Comparison of ENCODE assay signal across 31 cellular contexts in genomic region chr19:3496392-3497273, GRCh38. TPM values are rescaled to one million over a fixed set of nuclear protein-coding genes. Genes with fewer than 3 reads are reported as not detected.
"Had no signal": no experiment of that assay in that cellular context is flagged by ENCODE, and none has a peak within 500 bp of the region (broad histone marks: within the 10 kb centered on the region; RNA-seq: fewer than 3 reads in every experiment).

No MANE protein-coding gene starts in this region.

- H3K27me3 Mint-ChIP-seq: activated naive CD4-positive, alpha-beta T cell treated with anti-CD3 and anti-CD28 coated beads, Interleukin-2, amount 10 ng/mL, durations not matched to agents 7 days and 5 days; activated naive CD8-positive, alpha-beta T cell had no signal

- H3K4me1 ChIP-seq: SJCRH30 had no signal

- H3K4me3 ChIP-seq: SJCRH30, SK-N-MC had no signal

- ATAC-seq: activated naive CD8-positive, alpha-beta T cell treated with anti-CD3 and anti-CD28 coated beads, Interleukin-2, amount 50 U/mL, for 24 hours; activated T-cell treated with anti-CD3 and anti-CD28 coated beads, Interleukin-2, amount 50 U/mL, for 4 hours; Panc1 had no signal

- H3K27ac Mint-ChIP-seq: activated CD4-positive, alpha-beta T cell treated with anti-CD3 and anti-CD28 coated beads, Interleukin-2, amount 10 ng/mL, durations not matched to agents 24 days and 14 days; activated naive CD4-positive, alpha-beta T cell treated with anti-CD3 and anti-CD28 coated beads, Interleukin-2, amount 10 ng/mL, durations not matched to agents 7 days and 5 days; activated naive CD8-positive, alpha-beta T cell; activated naive CD8-positive, alpha-beta T cell treated with anti-CD3 and anti-CD28 coated beads, Interleukin-2, amount 50 U/mL, for 24 hours; T-helper 2 cell treated with Interferon-gamma antibody and Interleukin-4, amounts not matched to agents 5 μg/mL and 100 μg/mL, for 36 hours had no signal

- H3K9me3 ChIP-seq: SJCRH30 had no signal

- H3K4me3 Mint-ChIP-seq: activated CD4-positive, alpha-beta T cell treated with anti-CD3 and anti-CD28 coated beads, Interleukin-2, amount 10 ng/mL, durations not matched to agents 24 days and 14 days; activated naive CD4-positive, alpha-beta T cell treated with anti-CD3 and anti-CD28 coated beads, Interleukin-2, amount 10 ng/mL, durations not matched to agents 7 days and 5 days; activated naive CD8-positive, alpha-beta T cell; activated naive CD8-positive, alpha-beta T cell treated with anti-CD3 and anti-CD28 coated beads, Interleukin-2, amount 50 U/mL, for 24 hours; activated T-cell treated with anti-CD3 and anti-CD28 coated beads, Interleukin-2, amount 50 U/mL, for 4 hours; T-helper 2 cell treated with Interferon-gamma antibody and Interleukin-4, amounts not matched to agents 5 μg/mL and 100 μg/mL, for 36 hours had no signal

- H3K9me3 Mint-ChIP-seq: activated naive CD4-positive, alpha-beta T cell treated with anti-CD3 and anti-CD28 coated beads, Interleukin-2, amount 10 ng/mL, durations not matched to agents 7 days and 5 days; activated naive CD8-positive, alpha-beta T cell treated with anti-CD3 and anti-CD28 coated beads, Interleukin-2, amount 50 U/mL, for 24 hours; activated T-cell treated with anti-CD3 and anti-CD28 coated beads, Interleukin-2, amount 50 U/mL, for 4 hours; T-helper 2 cell treated with Interferon-gamma antibody and Interleukin-4, amounts not matched to agents 5 μg/mL and 100 μg/mL, for 36 hours had no signal

- FAIRE-seq: TTC549 had no signal

- H3K27ac ChIP-seq: brain microvascular endothelial cell, SJCRH30, SK-N-MC had no signal

- H3K27me3 ChIP-seq: brain microvascular endothelial cell, SJCRH30 had no signal

- DNase-seq: activated CD4-positive, alpha-beta T cell treated with anti-CD3 and anti-CD28 coated beads, Interleukin-2, amount 10 ng/mL, durations not matched to agents 24 days and 14 days; activated CD4-positive, alpha-beta T cell treated with anti-CD3 and anti-CD28 coated beads, Interleukin-2, amount 50 U/mL, for 4 hours; activated CD8-positive, alpha-beta memory T cell treated with anti-CD3 and anti-CD28 coated beads, Interleukin-2, amount 50 U/mL, for 4 hours; activated effector memory CD4-positive, alpha-beta T cell treated with Interleukin-2 at 50 U/mL for 16 hours; activated naive CD4-positive, alpha-beta T cell treated with anti-CD3 and anti-CD28 coated beads, Interleukin-2, amount 10 ng/mL, durations not matched to agents 7 days and 5 days; activated naive CD8-positive, alpha-beta T cell treated with anti-CD3 and anti-CD28 coated beads, Interleukin-2, amount 50 U/mL, for 24 hours; activated T-cell treated with anti-CD3 and anti-CD28 coated beads for 4 hours; activated T-cell treated with anti-CD3 and anti-CD28 coated beads, Interleukin-2, amount 50 U/mL, for 4 hours; anterior cingulate cortex; brain microvascular endothelial cell; central memory CD4-positive, alpha-beta T cell; NCI-H1092 treated with DMSO at 0.1 percent for 48 hours; NCI-H1417; NCI-H146; NCI-H187; NCI-H2081; NCI-H226; NCI-H446 treated with DMSO at 0.1 percent for 48 hours; NCI-H524; NCI-H69; NCI-H82; SHP77; SJCRH30 had no signal

RNA-seq across cellular contexts. Expression of gene SMIM44, which starts 13.4 kb away (rescaled TPM):
- total RNA-seq: activated CD4-positive, alpha-beta T cell treated with anti-CD3 and anti-CD28 coated beads, Interleukin-2, amount 10 ng/mL, durations not matched to agents 24 days and 14 days; activated T-cell treated with anti-CD3 and anti-CD28 coated beads, Interleukin-2, amount 50 U/mL, for 4 hours; M059J; RPMI7951; SJCRH30; T-helper 1 cell treated with Interleukin-12 subunit alpha and Interleukin-12 subunit beta and Interleukin-4 antibody, amounts not matched to agents 30 ng/mL and 1 ng/mL, for 36 hours had no signal

RNA-seq across cellular contexts. Expression of gene SMIM24, which starts 16.3 kb away (rescaled TPM):
- total RNA-seq: activated CD4-positive, alpha-beta T cell treated with anti-CD3 and anti-CD28 coated beads, Interleukin-2, amount 10 ng/mL, durations not matched to agents 24 days and 14 days; activated T-cell treated with anti-CD3 and anti-CD28 coated beads, Interleukin-2, amount 50 U/mL, for 4 hours; M059J; RPMI7951; SJCRH30; T-helper 1 cell treated with Interleukin-12 subunit alpha and Interleukin-12 subunit beta and Interleukin-4 antibody, amounts not matched to agents 30 ng/mL and 1 ng/mL, for 36 hours had no signal

RNA-seq across cellular contexts. Expression of gene TEKTIP1, which starts 42.3 kb away (rescaled TPM):
- total RNA-seq: M059J, RPMI7951, SJCRH30 had no signal
